ENCODE assay signal across 14 cellular contexts in the genomic region with DNA sequence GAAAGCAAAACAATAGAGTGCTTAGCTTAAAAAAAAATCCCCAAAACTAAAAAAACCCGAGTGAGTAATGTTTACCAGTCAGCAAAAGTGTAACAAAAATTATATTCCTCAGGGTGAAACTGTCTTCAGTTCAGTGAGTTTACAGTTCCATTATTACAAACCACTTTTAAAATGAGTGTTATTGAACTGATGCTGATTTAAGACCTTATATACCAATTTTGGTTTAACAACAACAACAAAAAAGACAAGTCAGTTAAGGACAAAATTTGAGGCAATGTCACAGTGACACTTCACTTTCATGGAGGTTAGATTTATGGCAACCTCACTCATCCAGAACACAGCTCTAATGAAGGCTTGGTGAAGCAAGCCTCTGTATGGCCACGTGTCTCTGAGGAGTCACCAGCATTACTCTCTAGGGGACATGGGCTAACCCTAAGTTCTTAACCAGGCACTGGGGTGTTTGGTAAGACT.
DNase-seq lines count a peak whose midpoint lies in the region; ATAC-seq and TF ChIP-seq lines count a peak whose summit lies in the region.
"Had no signal": no experiment of that assay in that cellular context is flagged by ENCODE, and none has a peak within 500 bp of the region (broad histone marks: within the 10 kb centered on the region; RNA-seq: fewer than 3 reads in every experiment).

No MANE protein-coding gene starts in this region.

- no peak for TF ChIP-seq POLR2A in Peyer's patch (IDR thresholded peaks at IDR 0.05)

- no peaks in the 10 kb centered on the region for H3K4me1 ChIP-seq in Peyer's patch

- H3K9me3 ChIP-seq in Peyer's patch = no peaks in the 10 kb centered on the region

- no peaks in the 10 kb centered on the region for H3K4me1 Mint-ChIP-seq in activated CD4-positive, alpha-beta T cell treated with anti-CD3 and anti-CD28 coated beads, Interleukin-2, amount 10 ng/mL, durations not matched to agents 24 days and 14 days
- H3K4me1 Mint-ChIP-seq: activated naive CD8-positive, alpha-beta T cell treated with anti-CD3 and anti-CD28 coated beads, Interleukin-2, amount 10 ng/mL, durations not matched to agents 7 days and 5 days had no signal

- DNase-seq in glomerular visceral epithelial cell (ENCODE audit: extremely low spot score) (peak; percentile 4), Peyer's patch (no peak), NCI-H510A (lab: John Stamatoyannopoulos, UW) (no peak)
- DNase-seq in stimulated activated CD4-positive, alpha-beta T cell treated with anti-CD3 and anti-CD28 coated beads, Interleukin-12 subunit alpha, Interleukin-12 subunit beta, amount 100 ng/mL, for 4 hours = no peak
- DNase-seq in activated CD4-positive, alpha-beta T cell treated with anti-CD3 and anti-CD28 coated beads, Interleukin-2, amount 10 ng/mL, durations not matched to agents 24 days and 14 days = no peak
- DNase-seq: activated CD4-positive, CD25-positive, alpha-beta regulatory T cell treated with anti-CD3 and anti-CD28 coated beads, Interleukin-2, amount 50 U/mL, for 72 hours; activated naive CD8-positive, alpha-beta T cell treated with anti-CD3 and anti-CD28 coated beads, Interleukin-2, amount 10 ng/mL, durations not matched to agents 7 days and 5 days; DMS79; GOT3; RPMI8226; stimulated activated naive CD8-positive, alpha-beta T cell treated with anti-CD3 and anti-CD28 coated beads, Interleukin-15, Interleukin-2, amounts not matched to agents 100 U/mL and 50 U/mL, for 24 hours had no signal

- no peaks in the 10 kb centered on the region for H3K9me3 Mint-ChIP-seq in activated CD4-positive, alpha-beta T cell treated with anti-CD3 and anti-CD28 coated beads, Interleukin-2, amount 10 ng/mL, durations not matched to agents 24 days and 14 days
- H3K9me3 Mint-ChIP-seq: activated naive CD8-positive, alpha-beta T cell treated with anti-CD3 and anti-CD28 coated beads, Interleukin-2, amount 10 ng/mL, durations not matched to agents 7 days and 5 days had no signal

- no peak overlapping the region for H3K27ac ChIP-seq in Peyer's patch

- H3K27ac Mint-ChIP-seq in activated CD4-positive, alpha-beta T cell treated with anti-CD3 and anti-CD28 coated beads, Interleukin-2, amount 10 ng/mL, durations not matched to agents 24 days and 14 days = no peak overlapping the region
- H3K27ac Mint-ChIP-seq: activated naive CD8-positive, alpha-beta T cell treated with anti-CD3 and anti-CD28 coated beads, Interleukin-2, amount 10 ng/mL, durations not matched to agents 7 days and 5 days had no signal

- H3K27me3 ChIP-seq in Peyer's patch = no peaks in the 10 kb centered on the region

- no peak overlapping the region for H3K4me3 ChIP-seq in Peyer's patch

- intact Hi-C loops in activated CD4-positive, alpha-beta T cell treated with anti-CD3 and anti-CD28 coated beads, Interleukin-2, amount 10 ng/mL, durations not matched to agents 24 days and 14 days (cut with micrococcal nuclease) = no loop called here

- no peak for TF ChIP-seq CTCF in Peyer's patch (IDR thresholded peaks at IDR 0.05)

- no peaks in the 10 kb centered on the region for H3K36me3 ChIP-seq in Peyer's patch

- ATAC-seq in GM18873 (IDR thresholded peaks at IDR 0.05; ENCODE audit: low FRiP score, unreplicated experiment) = peak; percentile 77
- ATAC-seq in GM21786 (IDR thresholded peaks at IDR 0.05; ENCODE audit: unreplicated experiment) = peak; percentile 84
- ATAC-seq in HG03196 (IDR thresholded peaks at IDR 0.05; ENCODE audit: unreplicated experiment) = peak; percentile 90
- ATAC-seq: stimulated activated naive CD8-positive, alpha-beta T cell treated with anti-CD3 and anti-CD28 coated beads, Interleukin-15, Interleukin-2, amounts not matched to agents 100 U/mL and 50 U/mL, for 24 hours had no signal

- H3K36me3 Mint-ChIP-seq in activated CD4-positive, alpha-beta T cell treated with anti-CD3 and anti-CD28 coated beads, Interleukin-2, amount 10 ng/mL, durations not matched to agents 24 days and 14 days (ENCODE audit: low read depth) = no peaks in the 10 kb centered on the region
- H3K36me3 Mint-ChIP-seq: activated naive CD8-positive, alpha-beta T cell treated with anti-CD3 and anti-CD28 coated beads, Interleukin-2, amount 10 ng/mL, durations not matched to agents 7 days and 5 days had no signal

- no peaks in the 10 kb centered on the region for H3K27me3 Mint-ChIP-seq in activated CD4-positive, alpha-beta T cell treated with anti-CD3 and anti-CD28 coated beads, Interleukin-2, amount 10 ng/mL, durations not matched to agents 24 days and 14 days
- H3K27me3 Mint-ChIP-seq: activated naive CD8-positive, alpha-beta T cell treated with anti-CD3 and anti-CD28 coated beads, Interleukin-2, amount 10 ng/mL, durations not matched to agents 7 days and 5 days had no signal

- no peak overlapping the region for H3K4me3 Mint-ChIP-seq in activated CD4-positive, alpha-beta T cell treated with anti-CD3 and anti-CD28 coated beads, Interleukin-2, amount 10 ng/mL, durations not matched to agents 24 days and 14 days
- H3K4me3 Mint-ChIP-seq: activated naive CD8-positive, alpha-beta T cell treated with anti-CD3 and anti-CD28 coated beads, Interleukin-2, amount 10 ng/mL, durations not matched to agents 7 days and 5 days had no signal
